1 cellular context compared by ENCODE assay signal in genomic region chr15:38308242-38308641, GRCh38.
TF ChIP-seq lines count a peak whose summit lies in the region.

No MANE protein-coding gene starts in this region.

TF ChIP-seq in GM12878, 131 proteins besides CTCF, POLR2A, EP300 and RAD21:
- no peak for TF ChIP-seq HDAC2 (IDR thresholded peaks at IDR 0.05)
- TF ChIP-seq CHD4 (IDR thresholded peaks at IDR 0.05) = no peak
- TF ChIP-seq JUNB (IDR thresholded peaks at IDR 0.05) = no peak
- TF ChIP-seq RUNX3 (IDR thresholded peaks at IDR 0.05; ENCODE audit: low read length) = peak; percentile 32; the same call in 1 of the 2 replicates
- peak; percentile 85 to 91 for TF ChIP-seq BHLHE40 (IDR thresholded peaks at IDR 0.05; ENCODE audit: borderline replicate concordance in 1 of 2, low read depth in 2 of 2, low read length in 1 of 2)
- TF ChIP-seq JUND (IDR thresholded peaks at IDR 0.05; ENCODE audit: low read depth, low read length) = no peak
- no peak for TF ChIP-seq FOXK2 (IDR thresholded peaks at IDR 0.05)
- TF ChIP-seq CBX3 (IDR thresholded peaks at IDR 0.05; ENCODE audit: borderline replicate concordance, low read depth) = no peak
- TF ChIP-seq SKIL (IDR thresholded peaks at IDR 0.05; ENCODE audit: low read depth, poor library complexity, severe bottlenecking) = no peak
- TF ChIP-seq RFX5 (IDR thresholded peaks at IDR 0.05; ENCODE audit: low read depth, low read length) = no peak
- no peak for TF ChIP-seq RB1 (IDR thresholded peaks at IDR 0.05; ENCODE audit: borderline replicate concordance)
